ENCODE assay signal across 8 cellular contexts in the genomic region with DNA sequence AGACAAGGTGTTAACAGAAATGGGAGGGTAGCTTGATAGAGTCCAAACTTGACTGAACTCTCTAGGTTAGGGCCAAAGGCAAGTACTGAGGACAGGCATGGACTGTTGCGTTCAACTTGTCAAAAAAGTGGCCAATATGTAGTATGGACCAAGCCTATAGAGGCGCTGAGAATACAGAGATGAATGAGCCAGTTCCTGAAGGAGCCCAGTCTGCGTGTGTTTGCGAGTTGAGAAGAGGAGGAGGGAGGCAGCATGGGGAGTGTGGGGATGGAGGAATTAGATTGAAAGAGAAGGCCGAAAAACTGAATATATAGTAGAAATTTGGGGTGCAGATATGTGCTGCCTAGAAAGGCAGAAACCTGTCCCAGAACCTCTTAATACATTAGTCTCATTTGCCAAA. TPM values are rescaled to one million over a fixed set of nuclear protein-coding genes. Genes with fewer than 3 reads are reported as not detected.
DNase-seq lines count a peak whose midpoint lies in the region; ATAC-seq and TF ChIP-seq lines count a peak whose summit lies in the region.

No MANE protein-coding gene starts in this region.

- no peaks in the 10 kb centered on the region for H3K9me3 Mint-ChIP-seq in type B pancreatic cell

- H3K36me3 Mint-ChIP-seq in type B pancreatic cell: no peaks in the 10 kb centered on the region

- H3K27ac ChIP-seq in caudate nucleus (ENCODE audit: low read depth, low read length) (peak overlapping the region; percentile 90), lower lobe of right lung (peak overlapping the region; percentile 98)

- DNase-seq in AML-193 (lab: John Stamatoyannopoulos, UW): peak; percentile 20 to 52
- DNase-seq in NCI-H748 (lab: John Stamatoyannopoulos, UW; ENCODE audit: unreplicated experiment): peak; percentile 65
- DNase-seq in caudate nucleus (lab: John Stamatoyannopoulos, UW): peak in 3 of 61 donors; percentile 23 to 58 (median 42)
- DNase-seq in lower lobe of right lung: no peak
- DNase-seq in type B pancreatic cell (ENCODE audit: extremely low spot score, unreplicated experiment): no peak
- DNase-seq in GM20000 (ENCODE audit: low spot score): no peak
- DNase-seq in activated effector memory CD4-positive, alpha-beta T cell treated with anti-CD3 and anti-CD28 coated beads, Interleukin-2, amount 50 U/mL, for 16 hours: no peak

- peak overlapping the region; percentile 88 for H3K4me3 ChIP-seq in lower lobe of right lung

- H3K9me3 ChIP-seq in lower lobe of right lung: no peaks in the 10 kb centered on the region

- H3K27me3 ChIP-seq in lower lobe of right lung (ENCODE audit: low read depth): no peaks in the 10 kb centered on the region

- H3K4me3 Mint-ChIP-seq in type B pancreatic cell: peak overlapping the region; percentile 95

- intact Hi-C loops in lower lobe of right lung (cut with DNase I): no loop called here

- TF ChIP-seq CTCF in lower lobe of right lung (IDR thresholded peaks at IDR 0.05) (no peak), type B pancreatic cell (conservative IDR thresholded peaks at IDR 0.05) (peak; percentile 42), GM20000 (IDR thresholded peaks at IDR 0.05; ENCODE audit: extremely low read depth, missing control alignments) (no peak)

- peak overlapping the region; percentile 67 for H3K27ac Mint-ChIP-seq in type B pancreatic cell

- peaks cover 33% of the 10 kb centered on the region for H3K4me1 ChIP-seq in lower lobe of right lung

- H3K36me3 ChIP-seq in lower lobe of right lung: no peaks in the 10 kb centered on the region

- H3K4me1 Mint-ChIP-seq in type B pancreatic cell (ENCODE audit: unreplicated experiment): peaks cover 22% of the 10 kb centered on the region

- peaks cover 5% of the 10 kb centered on the region for H3K27me3 Mint-ChIP-seq in type B pancreatic cell

- ATAC-seq in GM18517 (IDR thresholded peaks at IDR 0.05; ENCODE audit: unreplicated experiment) (peak; percentile 11), lower lobe of right lung (no peak)

RNA-seq across cellular contexts. Expression of gene SIPA1L1, which starts 0.6 kb away (rescaled TPM):
- 46.8 TPM for total RNA-seq in lower lobe of right lung
- total RNA-seq in type B pancreatic cell (ENCODE audit: low replicate concordance): 44.2 and 46.2 TPM in 2 replicates

Comparison
In these comparisons a context has a peak if more than half of its experiments do, and no peak if none do; other contexts are left out.
1. DNase-seq: peak in AML-193 (2 of 2) and NCI-H748 (single experiment); none in lower lobe of right lung (single experiment), type B pancreatic cell (single experiment), GM20000 (single experiment) and activated effector memory CD4-positive, alpha-beta T cell treated with anti-CD3 and anti-CD28 coated beads, Interleukin-2, amount 50 U/mL, for 16 hours (single experiment).